ENCODE assay signal across 9 cellular contexts in genomic region chr2:218368621-218369153, GRCh38. TPM values are rescaled to one million over a fixed set of nuclear protein-coding genes. Genes with fewer than 3 reads are reported as not detected.
A peak's percentile ranks its signal among the peaks of the same experiment; 100 is the strongest.
DNase-seq lines count a peak whose midpoint lies in the region; ATAC-seq and TF ChIP-seq lines count a peak whose summit lies in the region.
"Had no signal": no experiment of that assay in that cellular context is flagged by ENCODE, and none has a peak within 500 bp of the region (broad histone marks: within the 10 kb centered on the region; RNA-seq: fewer than 3 reads in every experiment).

No MANE protein-coding gene starts in this region.

- H3K27me3 ChIP-seq in Panc1 (ENCODE audit: control insufficient read depth, insufficient read depth, low read length) (no peaks in the 10 kb centered on the region), hepatocyte (no peaks in the 10 kb centered on the region)

- WGBS in hepatocyte (ENCODE audit: low lambda C conversion rate, missing lambda C conversion rate), result 42% methylated on average over 20 of the region's 27 CpGs

- H3K4me1 ChIP-seq in Panc1 (ENCODE audit: control insufficient read depth, insufficient read depth, low read length), result peaks cover 3% of the 10 kb centered on the region; the same call in 1 of the 2 replicates
- no peaks in the 10 kb centered on the region for H3K4me1 ChIP-seq in hepatocyte (ENCODE audit: insufficient read depth)

- in situ Hi-C loops in Panc1 (cut with HindIII; ENCODE audit: low pct_unique_long_range_greater_than_20kb, low sequenced_read_pairs), result no loop called here

- peak overlapping the region; percentile 81 for H3K27ac Mint-ChIP-seq in stimulated activated memory B cell treated with anti-CD40 and anti-IgM and Interleukin-4, amounts not matched to agents 10 μg/mL and 1 μg/mL and 100 μg/mL, for 72 hours

- H3K4me2 ChIP-seq in hepatocyte, result peak overlapping the region; percentile 76

- 0 out of 2 replicates have a peak overlapping the region, but pooled peaks have one; percentile 4 for H3K27ac ChIP-seq in Panc1 (ENCODE audit: low read length)
- H3K27ac ChIP-seq in hepatocyte, result peak overlapping the region; percentile 32

- ATAC-seq in Panc1 (no peak), HG03039 (IDR thresholded peaks at IDR 0.05; ENCODE audit: unreplicated experiment) (no peak)
- ATAC-seq in stimulated activated memory B cell treated with anti-CD40 and anti-IgM and Interleukin-4, amounts not matched to agents 10 μg/mL and 1 μg/mL and 100 μg/mL, for 72 hours, result no peak

- no peaks in the 10 kb centered on the region for H3K9me3 ChIP-seq in Panc1 (ENCODE audit: control insufficient read depth, insufficient read depth, low read depth, low read length)
- no peaks in the 10 kb centered on the region for H3K9me3 ChIP-seq in hepatocyte (ENCODE audit: low read depth)

- CTCF ChIA-PET in Panc1 (lab: Charles Lee), result interaction anchor here (1.0 kb wide), 1 partner anchor 28 kb away, joined by 3 read pairs; no protein-coding TSS in a partner anchor

- BruUV-seq in Panc1 (replicated peaks; lab: Mats Ljungman, UMichigan), result no TSS peak

- H3K4me3 ChIP-seq in Panc1 (ENCODE audit: low read depth in 2 of 2, low read length in 2 of 2) (no peak overlapping the region), hepatocyte (no peak overlapping the region)

- DNase-seq in NOMO-1 (lab: John Stamatoyannopoulos, UW; ENCODE audit: unreplicated experiment in 2 of 2) (peak; percentile 35 to 46), NOMO-1 treated with dmso at 0.1 percent for 144 hours (lab: John Stamatoyannopoulos, UW; ENCODE audit: unreplicated experiment) (no peak), Panc1 (ENCODE audit: low read depth, low spot score) (no peak), hepatocyte (ENCODE audit: low spot score) (no peak), A172 (ENCODE audit: low spot score) (no peak)
- DNase-seq in stimulated activated CD4-positive, alpha-beta T cell treated with anti-CD3 and anti-CD28 coated beads, Interleukin-4, amount 100 ng/mL, for 24 hours, result no peak

- no peaks in the 10 kb centered on the region for H3K79me2 ChIP-seq in hepatocyte

- intact Hi-C loops in Panc1 (cut with micrococcal nuclease; ENCODE audit: unreplicated experiment), result no loop called here

- H3K4me3 Mint-ChIP-seq in stimulated activated memory B cell treated with anti-CD40 and anti-IgM and Interleukin-4, amounts not matched to agents 10 μg/mL and 1 μg/mL and 100 μg/mL, for 72 hours, result peak overlapping the region; percentile 81

- H3K36me3 ChIP-seq in Panc1 (ENCODE audit: control insufficient read depth, insufficient read depth, low read length) (no peaks in the 10 kb centered on the region), hepatocyte (replicated peaks; ENCODE audit: insufficient read depth, low read depth) (no peaks in the 10 kb centered on the region)

- TF ChIP-seq CTCF in Panc1 (IDR thresholded peaks at IDR 0.05) (no peak), hepatocyte (IDR thresholded peaks at IDR 0.05; ENCODE audit: poor library complexity) (no peak)

- POLR2A ChIA-PET in Panc1 (lab: Charles Lee), result no interaction called here

- no peaks in the 10 kb centered on the region for H3K27me3 Mint-ChIP-seq in stimulated activated memory B cell treated with anti-CD40 and anti-IgM and Interleukin-4, amounts not matched to agents 10 μg/mL and 1 μg/mL and 100 μg/mL, for 72 hours

- no peaks in the 10 kb centered on the region for H3K9me2 ChIP-seq in hepatocyte (replicated peaks; ENCODE audit: insufficient read depth)

- H4K20me1 ChIP-seq in hepatocyte (ENCODE audit: insufficient read depth, poor library complexity, severe bottlenecking), result no peaks in the 10 kb centered on the region

- H3K36me3 Mint-ChIP-seq in stimulated activated memory B cell treated with anti-CD40 and anti-IgM and Interleukin-4, amounts not matched to agents 10 μg/mL and 1 μg/mL and 100 μg/mL, for 72 hours, result no peaks in the 10 kb centered on the region

- H3K9me3 Mint-ChIP-seq in stimulated activated memory B cell treated with anti-CD40 and anti-IgM and Interleukin-4, amounts not matched to agents 10 μg/mL and 1 μg/mL and 100 μg/mL, for 72 hours, result no peaks in the 10 kb centered on the region

- H2AFZ ChIP-seq in hepatocyte, result no peak overlapping the region

- H3K4me1 Mint-ChIP-seq in stimulated activated memory B cell treated with anti-CD40 and anti-IgM and Interleukin-4, amounts not matched to agents 10 μg/mL and 1 μg/mL and 100 μg/mL, for 72 hours, result peaks cover 33% of the 10 kb centered on the region

RNA-seq across cellular contexts. Expression of gene CATIP, which starts 12.0 kb away (rescaled TPM):
- 0.18 TPM for total RNA-seq in Panc1 (2021; ENCODE audit: unreplicated experiment)
- 0.55 TPM for polyA plus RNA-seq in Panc1 (2012; ENCODE audit: insufficient read length)
- 0.33 TPM in 1 of 2 replicates, not detected in the other for total RNA-seq in hepatocyte
- 0.39 and 0.70 TPM in 2 replicates for polyA plus RNA-seq in hepatocyte
- not detected in 2 replicates for total RNA-seq in A172 (2014; rRNA removed; shearing (Covaris generic))
- total RNA-seq: epithelial cell of proximal tubule had no signal

RNA-seq across cellular contexts. Expression of gene SLC11A1, which starts 13.4 kb away (rescaled TPM):
- total RNA-seq in Panc1 (2021; ENCODE audit: unreplicated experiment) (0.31 TPM), hepatocyte (0.60 and 0.72 TPM in 2 replicates)
- 0.62 TPM for polyA plus RNA-seq in Panc1 (2012; ENCODE audit: insufficient read length)
- polyA plus RNA-seq in hepatocyte, result 0.74 and 1.2 TPM in 2 replicates
- total RNA-seq in A172 (2014; rRNA removed; shearing (Covaris generic)), result 0.19 TPM in 1 of 2 replicates, not detected in the other
- total RNA-seq: epithelial cell of proximal tubule had no signal

RNA-seq across cellular contexts. Expression of gene CTDSP1, which starts 31.0 kb away (rescaled TPM):
- total RNA-seq in Panc1 (2021; ENCODE audit: unreplicated experiment) (128 TPM), hepatocyte (124 and 142 TPM in 2 replicates)
- polyA plus RNA-seq in Panc1 (2012; ENCODE audit: insufficient read length), result 124 TPM
- polyA plus RNA-seq in hepatocyte, result 48.4 and 53.1 TPM in 2 replicates
- total RNA-seq in A172 (2014; rRNA removed; shearing (Covaris generic)), result 44.9 and 65.3 TPM in 2 replicates

RNA-seq across cellular contexts. Expression of gene VIL1, which starts 50.2 kb away (rescaled TPM):
- total RNA-seq in Panc1 (2021; ENCODE audit: unreplicated experiment) (0.18 TPM), hepatocyte (218 and 261 TPM in 2 replicates)
- polyA plus RNA-seq in Panc1 (2012; ENCODE audit: insufficient read length), result 0.07 TPM
- polyA plus RNA-seq in hepatocyte, result 151 and 160 TPM in 2 replicates
- total RNA-seq in A172 (2014; rRNA removed; shearing (Covaris generic)), result not detected in 2 replicates
- total RNA-seq: epithelial cell of proximal tubule had no signal

Comparison
In these comparisons a context has a peak if more than half of its experiments do, and no peak if none do; other contexts are left out.
1. DNase-seq: peak in NOMO-1 (2 of 2); none in NOMO-1 treated with dmso at 0.1 percent for 144 hours (single experiment), Panc1 (single experiment), hepatocyte (single experiment), A172 (single experiment) and stimulated activated CD4-positive, alpha-beta T cell treated with anti-CD3 and anti-CD28 coated beads, Interleukin-4, amount 100 ng/mL, for 24 hours (single experiment).